Comparison of ENCODE assay signal across 1 cellular context in the genomic region with DNA sequence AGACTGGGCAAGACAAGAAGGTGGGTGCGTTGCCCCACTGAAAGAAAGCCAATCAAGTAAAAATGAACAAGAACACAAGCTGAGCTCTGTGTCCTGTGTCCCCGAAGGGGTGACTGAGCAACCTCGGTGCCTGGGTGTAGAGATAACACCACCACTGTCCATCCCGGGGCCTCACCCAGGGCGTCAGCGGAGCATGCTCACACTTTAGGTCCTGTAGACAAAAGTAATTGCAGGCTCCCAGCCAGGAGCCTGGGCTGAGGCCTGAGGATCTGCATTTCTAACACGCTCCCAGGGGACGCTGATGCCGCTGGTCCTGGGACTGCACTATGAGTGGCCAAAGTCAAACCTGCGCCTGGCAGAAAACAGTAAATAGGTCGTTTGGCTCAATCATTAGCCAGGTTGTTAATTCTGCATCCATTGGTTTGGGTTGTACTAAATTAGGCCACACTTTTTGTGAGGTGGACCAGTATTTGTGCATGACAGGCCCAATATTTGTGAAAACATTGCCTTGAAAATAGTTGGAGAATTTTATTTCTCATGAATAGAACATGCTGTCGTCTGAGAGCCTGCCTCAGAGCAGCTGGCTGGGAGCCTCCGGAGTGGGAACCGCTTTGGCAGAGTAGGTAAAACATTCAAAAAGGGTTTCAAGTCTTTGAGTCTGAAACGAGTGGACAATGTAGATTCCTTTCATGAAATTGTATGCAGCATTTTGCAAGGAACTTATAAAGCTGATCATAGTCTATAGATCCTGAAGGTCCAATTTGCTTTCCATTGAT.
TF ChIP-seq lines count a peak whose summit lies in the region.

No MANE protein-coding gene starts in this region.

TF ChIP-seq in HEK293, 187 proteins besides CTCF, POLR2A, EP300 and RAD21 (continued from another document):
- no peak for TF ChIP-seq REST (tag by site-specific recombination; IDR thresholded peaks at IDR 0.05)
